13 cellular contexts compared by ENCODE assay signal in genomic region chr9:132031467-132031866, GRCh38. TPM values are rescaled to one million over a fixed set of nuclear protein-coding genes. Genes with fewer than 3 reads are reported as not detected.
DNase-seq lines count a peak whose midpoint lies in the region; ATAC-seq and TF ChIP-seq lines count a peak whose summit lies in the region.
"Had no signal": no experiment of that assay in that cellular context is flagged by ENCODE, and none has a peak within 500 bp of the region (broad histone marks: within the 10 kb centered on the region; RNA-seq: fewer than 3 reads in every experiment).

No MANE protein-coding gene starts in this region.

- no peak overlapping the region for H3K27ac ChIP-seq in KMS-11
- no peak overlapping the region for H3K27ac ChIP-seq in uterus
- H3K27ac ChIP-seq in vagina: no peak overlapping the region
- H3K27ac ChIP-seq: A549, HL-60 had no signal

- H3K9me3 ChIP-seq in adipocyte (ENCODE audit: control insufficient read depth, low read length) (no peaks in the 10 kb centered on the region), uterus (no peaks in the 10 kb centered on the region), vagina (no peaks in the 10 kb centered on the region)
- H3K9me3 ChIP-seq: A549 had no signal

- H3K79me2 ChIP-seq in KMS-11 (ENCODE audit: insufficient read depth, low read depth): peaks cover 24% of the 10 kb centered on the region; the same call in 1 of the 2 replicates

- H3K4me3 ChIP-seq in KMS-11 (IDR thresholded peaks at IDR 0.05; ENCODE audit: insufficient read depth, low read depth, low read length) (no peak overlapping the region), adipocyte (ENCODE audit: low read length) (no peak overlapping the region), uterus (no peak overlapping the region), vagina (no peak overlapping the region)
- H3K4me3 ChIP-seq: A549 had no signal

- H3K4me1 ChIP-seq in KMS-11 (ENCODE audit: low read depth, poor library complexity, severe bottlenecking) (peaks cover 29% of the 10 kb centered on the region), adipocyte (ENCODE audit: control insufficient read depth, insufficient read depth, low read length) (peaks cover 16% of the 10 kb centered on the region), uterus (peaks cover 0 to 4% of the 10 kb centered on the region in 2 donors), vagina (peaks cover 30% of the 10 kb centered on the region)

- TF ChIP-seq POLR2A in uterus (IDR thresholded peaks at IDR 0.05): no peak
- no peak for TF ChIP-seq POLR2A in vagina (IDR thresholded peaks at IDR 0.05)

- intact Hi-C loops in uterus (cut with DNase I; ENCODE audit: low total_unique reads): no loop called here
- intact Hi-C loops in vagina (cut with DNase I): no loop called here

- no peak overlapping the region for H2AFZ ChIP-seq in KMS-11 (ENCODE audit: low read depth)

- DNase-seq in adipocyte (ENCODE audit: low read depth): peak; percentile 83
- DNase-seq in fibroblast of the conjunctiva (ENCODE audit: low read depth): peak; percentile 31
- no peak for DNase-seq in NCI-H69 (lab: John Stamatoyannopoulos, UW)
- no peak for DNase-seq in uterus
- DNase-seq in vagina (ENCODE audit: extremely low spot score in 2 of 2): no peak
- DNase-seq: Calu3; CD4-positive, alpha-beta T cell; DMS 273 treated with DMSO at 0.1 percent for 48 hours; HCEC 1CT had no signal

- H3K36me3 ChIP-seq in KMS-11 (ENCODE audit: insufficient read depth): no peaks in the 10 kb centered on the region
- no peaks in the 10 kb centered on the region for H3K36me3 ChIP-seq in adipocyte (ENCODE audit: control insufficient read depth, insufficient read depth, low read length, severe bottlenecking)
- no peaks in the 10 kb centered on the region for H3K36me3 ChIP-seq in uterus
- no peaks in the 10 kb centered on the region for H3K36me3 ChIP-seq in vagina

- ATAC-seq in GM18517 (IDR thresholded peaks at IDR 0.05; ENCODE audit: unreplicated experiment): no peak
- ATAC-seq: A549 had no signal

- H3K4me2 ChIP-seq in KMS-11: peak overlapping the region; percentile 7; the same call in 1 of the 2 replicates
- H3K4me2 ChIP-seq: A549 had no signal

- H3K9ac ChIP-seq in KMS-11 (no peak overlapping the region), adipocyte (ENCODE audit: low read length) (no peak overlapping the region)

- peaks cover 9% of the 10 kb centered on the region; the same call in 1 of the 2 replicates for H4K20me1 ChIP-seq in KMS-11 (ENCODE audit: insufficient read depth)

- no peak for TF ChIP-seq CTCF in KMS-11 (conservative IDR thresholded peaks at IDR 0.05; ENCODE audit: low read depth, low read length)
- TF ChIP-seq CTCF in uterus (IDR thresholded peaks at IDR 0.05): no peak
- no peak for TF ChIP-seq CTCF in vagina (IDR thresholded peaks at IDR 0.05)

- H3K27me3 ChIP-seq in KMS-11 (ENCODE audit: insufficient read depth, low read depth): no peaks in the 10 kb centered on the region; the same call in 1 of the 2 replicates
- H3K27me3 ChIP-seq in adipocyte (replicated peaks; ENCODE audit: control insufficient read depth, insufficient read depth, low read length): no peaks in the 10 kb centered on the region
- no peaks in the 10 kb centered on the region for H3K27me3 ChIP-seq in uterus
- H3K27me3 ChIP-seq in vagina: no peaks in the 10 kb centered on the region

RNA-seq across cellular contexts. Expression of gene MED27, which starts 48.2 kb away (rescaled TPM):
- total RNA-seq in uterus (10 to 100 TPM in 2 of 4 donors, 1 to 10 TPM in 2; 4.6 to 29.3 (median 10.7) TPM), vagina (17.7 TPM)

Comparison
In these comparisons a context has a peak if more than half of its experiments do, and no peak if none do; other contexts are left out.
1. DNase-seq: peak in adipocyte (single experiment) and fibroblast of the conjunctiva (single experiment); none in NCI-H69 (single experiment), uterus (0 of 2) and vagina (0 of 2).